ENCODE assay signal across 11 cellular contexts in genomic region chr3:172355836-172356235, GRCh38.
A peak's percentile ranks its signal among the peaks of the same experiment; 100 is the strongest.
DNase-seq lines count a peak whose midpoint lies in the region; ATAC-seq and TF ChIP-seq lines count a peak whose summit lies in the region.
"Had no signal": no experiment of that assay in that cellular context is flagged by ENCODE, and none has a peak within 500 bp of the region (broad histone marks: within the 10 kb centered on the region; RNA-seq: fewer than 3 reads in every experiment).

No MANE protein-coding gene starts in this region.

- peak; percentile 77 for DNase-seq in AG10803 (ENCODE audit: low read depth)
- peak; percentile 67 for DNase-seq in MG63
- peak; percentile 85 for DNase-seq in MCF 10A (ENCODE audit: unreplicated experiment)
- DNase-seq in right lobe of liver: no peak
- no peak for DNase-seq in middle frontal gyrus (ENCODE audit: extremely low spot score, low spot score)
- no peak for DNase-seq in activated T-helper 1 cell treated with anti-CD3 and anti-CD28 coated beads, Interleukin-12 subunit alpha, Interleukin-12 subunit beta, Interleukin-2, Interleukin-4 antibody, amounts not matched to agents 30 ng/mL and 10 ng/mL and 1 ng/mL, durations not matched to agents 14 hours and 24 hours and 36 hours (ENCODE audit: low spot score)
- DNase-seq in activated effector memory CD4-positive, alpha-beta T cell treated with anti-CD3 and anti-CD28 coated beads, Interleukin-2, amount 50 U/mL, for 16 hours: no peak
- DNase-seq in stimulated activated CD4-positive, alpha-beta T cell treated with anti-CD3 and anti-CD28 coated beads, Interleukin-12 subunit alpha, Interleukin-12 subunit beta, amount 100 ng/mL, for 4 hours: no peak
- DNase-seq: activated naive CD4-positive, alpha-beta T cell treated with anti-CD3 and anti-CD28 coated beads, Interleukin-2, amount 10 ng/mL, durations not matched to agents 7 days and 5 days had no signal

- no peak overlapping the region for H3K4me3 Mint-ChIP-seq in MCF 10A (ENCODE audit: unreplicated experiment)
- H3K4me3 Mint-ChIP-seq in activated T-helper 1 cell treated with anti-CD3 and anti-CD28 coated beads, Interleukin-12 subunit alpha, Interleukin-12 subunit beta, Interleukin-2, Interleukin-4 antibody, amounts not matched to agents 30 ng/mL and 10 ng/mL and 1 ng/mL, durations not matched to agents 14 hours and 24 hours and 36 hours: no peak overlapping the region
- H3K4me3 Mint-ChIP-seq: activated naive CD4-positive, alpha-beta T cell treated with anti-CD3 and anti-CD28 coated beads, Interleukin-2, amount 10 ng/mL, durations not matched to agents 7 days and 5 days; T-helper 1 cell treated with Interleukin-12 subunit alpha and Interleukin-12 subunit beta and Interleukin-4 antibody, amounts not matched to agents 30 μg/mL and 1 μg/mL, for 36 hours had no signal

- CTCF ChIA-PET in MCF 10A (lab: Yijun Ruan, JAX): interaction anchor here (0.6 to 1.9 kb wide), 6 partner anchors 8 to 311 kb away, joined by 3 to 11 read pairs (median 5); no protein-coding TSS in a partner anchor

- H3K4me3 ChIP-seq in AG10803 (ENCODE audit: low read length): no peak overlapping the region
- H3K4me3 ChIP-seq in MG63: no peak overlapping the region
- no peak overlapping the region for H3K4me3 ChIP-seq in right lobe of liver

- no peak for TF ChIP-seq POLR2A in right lobe of liver (IDR thresholded peaks at IDR 0.05)

- H3K36me3 ChIP-seq in MG63 (peaks cover 71% of the 10 kb centered on the region), right lobe of liver (peaks cover 0 to 20% (median 11%) of the 10 kb centered on the region in 4 donors)

- no peak overlapping the region for H3K27ac ChIP-seq in right lobe of liver
- H3K27ac ChIP-seq: KMS-11 had no signal

- TF ChIP-seq CTCF in AG10803 (conservative IDR thresholded peaks at IDR 0.05; ENCODE audit: low read length) (no peak), MCF 10A (IDR thresholded peaks at IDR 0.05; ENCODE audit: unreplicated experiment) (no peak), right lobe of liver (IDR thresholded peaks at IDR 0.05) (no peak)

- no peaks in the 10 kb centered on the region for H3K27me3 Mint-ChIP-seq in MCF 10A (ENCODE audit: insufficient read depth, unreplicated experiment)
- H3K27me3 Mint-ChIP-seq in activated T-helper 1 cell treated with anti-CD3 and anti-CD28 coated beads, Interleukin-12 subunit alpha, Interleukin-12 subunit beta, Interleukin-2, Interleukin-4 antibody, amounts not matched to agents 30 ng/mL and 10 ng/mL and 1 ng/mL, durations not matched to agents 14 hours and 24 hours and 36 hours (ENCODE audit: insufficient read depth): no peaks in the 10 kb centered on the region
- H3K27me3 Mint-ChIP-seq: activated naive CD4-positive, alpha-beta T cell treated with anti-CD3 and anti-CD28 coated beads, Interleukin-2, amount 10 ng/mL, durations not matched to agents 7 days and 5 days had no signal

- intact Hi-C loops in MCF 10A (cut with micrococcal nuclease): loop anchor here (5.0 kb wide), 2 partner anchors 121 to 311 kb away; no protein-coding TSS in a partner anchor
- intact Hi-C loops in right lobe of liver (cut with DNase I): no loop called here
- intact Hi-C loops in activated T-helper 1 cell treated with anti-CD3 and anti-CD28 coated beads, Interleukin-12 subunit alpha, Interleukin-12 subunit beta, Interleukin-2, Interleukin-4 antibody, amounts not matched to agents 30 ng/mL and 10 ng/mL and 1 ng/mL, durations not matched to agents 14 hours and 24 hours and 36 hours (cut with micrococcal nuclease): no loop called here

- no TSS peak for BruUV-seq in MCF 10A (replicated peaks; lab: Mats Ljungman, UMichigan)

- peaks cover 61% of the 10 kb centered on the region for H3K36me3 Mint-ChIP-seq in MCF 10A (ENCODE audit: insufficient read depth, unreplicated experiment)
- H3K36me3 Mint-ChIP-seq in activated T-helper 1 cell treated with anti-CD3 and anti-CD28 coated beads, Interleukin-12 subunit alpha, Interleukin-12 subunit beta, Interleukin-2, Interleukin-4 antibody, amounts not matched to agents 30 ng/mL and 10 ng/mL and 1 ng/mL, durations not matched to agents 14 hours and 24 hours and 36 hours (ENCODE audit: low read depth): peaks cover 13% of the 10 kb centered on the region
- H3K36me3 Mint-ChIP-seq: activated naive CD4-positive, alpha-beta T cell treated with anti-CD3 and anti-CD28 coated beads, Interleukin-2, amount 10 ng/mL, durations not matched to agents 7 days and 5 days had no signal

- peak overlapping the region; percentile 52 for H3K27ac Mint-ChIP-seq in MCF 10A (ENCODE audit: low read depth, unreplicated experiment)
- no peak overlapping the region for H3K27ac Mint-ChIP-seq in activated T-helper 1 cell treated with anti-CD3 and anti-CD28 coated beads, Interleukin-12 subunit alpha, Interleukin-12 subunit beta, Interleukin-2, Interleukin-4 antibody, amounts not matched to agents 30 ng/mL and 10 ng/mL and 1 ng/mL, durations not matched to agents 14 hours and 24 hours and 36 hours
- H3K27ac Mint-ChIP-seq: activated naive CD4-positive, alpha-beta T cell treated with anti-CD3 and anti-CD28 coated beads, Interleukin-2, amount 10 ng/mL, durations not matched to agents 7 days and 5 days; T-helper 1 cell treated with Interleukin-12 subunit alpha and Interleukin-12 subunit beta and Interleukin-4 antibody, amounts not matched to agents 30 μg/mL and 1 μg/mL, for 36 hours had no signal

- H3K4me1 Mint-ChIP-seq in MCF 10A (ENCODE audit: insufficient read depth, unreplicated experiment): peaks cover 16% of the 10 kb centered on the region
- peaks cover 4% of the 10 kb centered on the region for H3K4me1 Mint-ChIP-seq in activated T-helper 1 cell treated with anti-CD3 and anti-CD28 coated beads, Interleukin-12 subunit alpha, Interleukin-12 subunit beta, Interleukin-2, Interleukin-4 antibody, amounts not matched to agents 30 ng/mL and 10 ng/mL and 1 ng/mL, durations not matched to agents 14 hours and 24 hours and 36 hours (ENCODE audit: low read depth)

- 68% methylated on average over 2 of the region's 2 CpGs for WGBS in right lobe of liver (ENCODE audit: insufficient coverage, low coverage, low lambda C conversion rate, missing lambda C conversion rate)

- ATAC-seq in right lobe of liver: peak in 3 of 4 donors; percentile 31 to 45 (median 34)

- POLR2A ChIA-PET in MCF 10A (lab: Yijun Ruan, JAX): interaction anchor here (0.7 to 1.1 kb wide), 2 partner anchors 14 to 40 kb away, joined by 3 read pairs; no protein-coding TSS in a partner anchor

- H3K9me3 ChIP-seq in MG63 (no peaks in the 10 kb centered on the region), right lobe of liver (no peaks in the 10 kb centered on the region)

- no peaks in the 10 kb centered on the region for H3K27me3 ChIP-seq in MG63
- no peaks in the 10 kb centered on the region for H3K27me3 ChIP-seq in right lobe of liver

- no peaks in the 10 kb centered on the region for H3K9me3 Mint-ChIP-seq in MCF 10A (ENCODE audit: unreplicated experiment)
- no peaks in the 10 kb centered on the region for H3K9me3 Mint-ChIP-seq in activated T-helper 1 cell treated with anti-CD3 and anti-CD28 coated beads, Interleukin-12 subunit alpha, Interleukin-12 subunit beta, Interleukin-2, Interleukin-4 antibody, amounts not matched to agents 30 ng/mL and 10 ng/mL and 1 ng/mL, durations not matched to agents 14 hours and 24 hours and 36 hours
- H3K9me3 Mint-ChIP-seq: activated naive CD4-positive, alpha-beta T cell treated with anti-CD3 and anti-CD28 coated beads, Interleukin-2, amount 10 ng/mL, durations not matched to agents 7 days and 5 days; T-helper 1 cell treated with Interleukin-12 subunit alpha and Interleukin-12 subunit beta and Interleukin-4 antibody, amounts not matched to agents 30 μg/mL and 1 μg/mL, for 36 hours had no signal

- H3K4me1 ChIP-seq in right lobe of liver: peaks cover 0 to 22% (median 0%) of the 10 kb centered on the region in 4 donors

Comparison
In these comparisons a context has a peak if more than half of its experiments do, and no peak if none do; other contexts are left out.
1. DNase-seq: peak in AG10803 (single experiment), MG63 (single experiment) and MCF 10A (single experiment); none in right lobe of liver (0 of 3), middle frontal gyrus (single experiment), activated T-helper 1 cell treated with anti-CD3 and anti-CD28 coated beads, Interleukin-12 subunit alpha, Interleukin-12 subunit beta, Interleukin-2, Interleukin-4 antibody, amounts not matched to agents 30 ng/mL and 10 ng/mL and 1 ng/mL, durations not matched to agents 14 hours and 24 hours and 36 hours (single experiment), activated effector memory CD4-positive, alpha-beta T cell treated with anti-CD3 and anti-CD28 coated beads, Interleukin-2, amount 50 U/mL, for 16 hours (single experiment) and stimulated activated CD4-positive, alpha-beta T cell treated with anti-CD3 and anti-CD28 coated beads, Interleukin-12 subunit alpha, Interleukin-12 subunit beta, amount 100 ng/mL, for 4 hours (single experiment).